ENCODE assay signal across 8 cellular contexts in genomic region chr5:150514708-150515211, GRCh38. TPM values are rescaled to one million over a fixed set of nuclear protein-coding genes. Genes with fewer than 3 reads are reported as not detected.
DNase-seq lines count a peak whose midpoint lies in the region; ATAC-seq and TF ChIP-seq lines count a peak whose summit lies in the region.

No MANE protein-coding gene starts in this region.

- DNase-seq in NCI-H2196 (lab: John Stamatoyannopoulos, UW; ENCODE audit: unreplicated experiment) = peak; percentile 45
- DNase-seq in NCI-H2196 treated with DMSO at 0.1 percent for 48 hours (lab: John Stamatoyannopoulos, UW; ENCODE audit: unreplicated experiment) = no peak
- no peak for DNase-seq in breast epithelium (ENCODE audit: low spot score in 2 of 2)
- peak in 2 of 3 donors; percentile 72 to 80 for DNase-seq in right lobe of liver
- no peak for DNase-seq in vagina (ENCODE audit: extremely low spot score in 2 of 2)
- DNase-seq in T-helper 1 cell = no peak

- H3K27me3 ChIP-seq in breast epithelium (no peaks in the 10 kb centered on the region), right lobe of liver (no peaks in the 10 kb centered on the region), vagina (no peaks in the 10 kb centered on the region)

- H3K27ac ChIP-seq in breast epithelium (peak overlapping the region; percentile 82 to 96), right lobe of liver (peak overlapping the region; percentile 73 to 93 (median 90)), vagina (peak overlapping the region; percentile 56)

- no peak overlapping the region for H3K4me3 ChIP-seq in breast epithelium
- no peak overlapping the region for H3K4me3 ChIP-seq in right lobe of liver
- no peak overlapping the region for H3K4me3 ChIP-seq in vagina

- H3K36me3 ChIP-seq in breast epithelium (no peaks in the 10 kb centered on the region), right lobe of liver (peaks cover 0 to 7% (median 0%) of the 10 kb centered on the region in 4 donors), vagina (no peaks in the 10 kb centered on the region)

- WGBS in right lobe of liver (ENCODE audit: insufficient coverage, low coverage, low lambda C conversion rate, missing lambda C conversion rate) = 0% methylated on average over 2 of the region's 3 CpGs

- H3K9me3 ChIP-seq in breast epithelium (no peaks in the 10 kb centered on the region), right lobe of liver (no peaks in the 10 kb centered on the region), vagina (no peaks in the 10 kb centered on the region)

- intact Hi-C loops in breast epithelium (cut with DNase I; ENCODE audit: low total_unique reads) = no loop called here
- intact Hi-C loops in right lobe of liver (cut with DNase I) = no loop called here
- intact Hi-C loops in vagina (cut with DNase I) = no loop called here

- ATAC-seq in right lobe of liver (peak in 3 of 4 donors; percentile 0 to 2 (median 1)), GM19328 (IDR thresholded peaks at IDR 0.05; ENCODE audit: unreplicated experiment) (no peak), GM19397 (IDR thresholded peaks at IDR 0.05; ENCODE audit: unreplicated experiment) (no peak)

- TF ChIP-seq POLR2A in breast epithelium (IDR thresholded peaks at IDR 0.05) = no peak
- no peak for TF ChIP-seq POLR2A in right lobe of liver (IDR thresholded peaks at IDR 0.05)
- no peak for TF ChIP-seq POLR2A in vagina (IDR thresholded peaks at IDR 0.05)

- no peak for TF ChIP-seq CTCF in breast epithelium (IDR thresholded peaks at IDR 0.05)
- no peak for TF ChIP-seq CTCF in right lobe of liver (IDR thresholded peaks at IDR 0.05)
- TF ChIP-seq CTCF in vagina (IDR thresholded peaks at IDR 0.05) = no peak

- H3K4me1 ChIP-seq in breast epithelium = peaks cover 25 to 33% of the 10 kb centered on the region in 2 donors
- H3K4me1 ChIP-seq in right lobe of liver = peaks cover 0 to 99% (median 56%) of the 10 kb centered on the region in 4 donors
- peaks cover 86% of the 10 kb centered on the region for H3K4me1 ChIP-seq in vagina

RNA-seq across cellular contexts. Expression of gene NDST1, which starts 6.8 kb away (rescaled TPM):
- 10 to 100 TPM; 46.7 to 92.3 (median 74.1) TPM for total RNA-seq in breast epithelium
- total RNA-seq in right lobe of liver = 10 to 100 TPM; 38.1 to 97.5 (median 76.0) TPM
- total RNA-seq in vagina = 73.9 TPM

Comparison
In these comparisons a context has a peak if more than half of its experiments do, and no peak if none do; other contexts are left out.
1. DNase-seq: peak in NCI-H2196 (single experiment) and right lobe of liver (2 of 3); none in NCI-H2196 treated with DMSO at 0.1 percent for 48 hours (single experiment), breast epithelium (0 of 2), vagina (0 of 2) and T-helper 1 cell (0 of 5).
2. ATAC-seq: peak in right lobe of liver (3 of 4); none in GM19328 (single experiment) and GM19397 (single experiment).
3. Peak in every context shown above with its lines, with median percentiles within 50 percentile points of each other: H3K27ac ChIP-seq.